11 cellular contexts compared by ENCODE assay signal in genomic region chr3:154060606-154061380, GRCh38.
DNase-seq lines count a peak whose midpoint lies in the region; ATAC-seq and TF ChIP-seq lines count a peak whose summit lies in the region.
"Had no signal": no experiment of that assay in that cellular context is flagged by ENCODE, and none has a peak within 500 bp of the region (broad histone marks: within the 10 kb centered on the region; RNA-seq: fewer than 3 reads in every experiment).

No MANE protein-coding gene starts in this region.

- peak overlapping the region; percentile 5 for H3K27ac ChIP-seq in mammary epithelial cell (ENCODE audit: insufficient read depth, low read depth, low read length)
- H3K27ac ChIP-seq in hepatocyte = peak overlapping the region; percentile 17

- H3K4me3 ChIP-seq in mammary epithelial cell (replicated peaks in 1 of 3; ENCODE audit: insufficient read depth in 1 of 3, low read depth in 2 of 3, low read length in 3 of 3) (no peak overlapping the region), hepatocyte (no peak overlapping the region)

- in situ Hi-C loops in mammary epithelial cell (cut with MboI; ENCODE audit: low sequenced_read_pairs in 2 of 2) = no loop called here

- peak overlapping the region; percentile 34 for H3K4me2 ChIP-seq in mammary epithelial cell (ENCODE audit: insufficient read depth, low read depth, low read length)
- H3K4me2 ChIP-seq in hepatocyte = peak overlapping the region; percentile 12

- no peak for ATAC-seq in GM19467 (IDR thresholded peaks at IDR 0.05; ENCODE audit: unreplicated experiment)
- ATAC-seq in GM21367 (IDR thresholded peaks at IDR 0.05; ENCODE audit: unreplicated experiment) = no peak

- no peaks in the 10 kb centered on the region for H3K36me3 ChIP-seq in mammary epithelial cell (ENCODE audit: insufficient read depth, low read length)
- no peaks in the 10 kb centered on the region for H3K36me3 ChIP-seq in hepatocyte (replicated peaks; ENCODE audit: insufficient read depth, low read depth)

- H2AFZ ChIP-seq in mammary epithelial cell (ENCODE audit: low read depth, low read length) (peak overlapping the region; percentile 53), hepatocyte (no peak overlapping the region)

- intact Hi-C loops in mammary epithelial cell (cut with micrococcal nuclease) = no loop called here

- no peaks in the 10 kb centered on the region for H3K27me3 ChIP-seq in mammary epithelial cell (ENCODE audit: insufficient read depth, low read length)
- H3K27me3 ChIP-seq in hepatocyte = no peaks in the 10 kb centered on the region

- no peak overlapping the region for H3K9ac ChIP-seq in mammary epithelial cell (ENCODE audit: insufficient read depth, low read length)

- CTCF ChIA-PET in mammary epithelial cell (lab: Charles Lee; ENCODE audit: low non-redundant PET) = no interaction called here

- WGBS in mammary epithelial cell (ENCODE audit: low coverage, missing lambda C conversion rate) = 6% methylated on average over 5 of the region's 5 CpGs
- WGBS in hepatocyte (ENCODE audit: low lambda C conversion rate, missing lambda C conversion rate) = 52% methylated on average over 5 of the region's 5 CpGs

- H3K4me1 ChIP-seq in mammary epithelial cell (ENCODE audit: insufficient read depth, low read length) (peaks cover 15% of the 10 kb centered on the region), hepatocyte (ENCODE audit: insufficient read depth) (peaks cover 4% of the 10 kb centered on the region)

- H4K20me1 ChIP-seq in mammary epithelial cell (ENCODE audit: insufficient read depth, low read length) = no peaks in the 10 kb centered on the region
- H4K20me1 ChIP-seq in hepatocyte (ENCODE audit: insufficient read depth, poor library complexity, severe bottlenecking) = no peaks in the 10 kb centered on the region

- DNase-seq in EH (ENCODE audit: low read depth) (peak; percentile 17), mammary epithelial cell (peak; percentile 73), hepatocyte (ENCODE audit: low spot score) (peak; percentile 41), pons (ENCODE audit: low spot score) (peak; percentile 78), GDM1 (lab: John Stamatoyannopoulos, UW) (no peak), 8988T (no peak)
- DNase-seq: activated naive CD4-positive, alpha-beta T cell; CD4-positive, alpha-beta memory T cell; NCI-H510A had no signal

- TF ChIP-seq CTCF in mammary epithelial cell (conservative IDR thresholded peaks at IDR 0.05 in 1 of 2, IDR thresholded peaks at IDR 0.05 in 1 of 2; ENCODE audit: extremely low read depth in 1 of 2, insufficient read depth in 1 of 2, low read depth in 1 of 2, low read length in 2 of 2) (no peak), hepatocyte (IDR thresholded peaks at IDR 0.05; ENCODE audit: poor library complexity) (no peak)

- no peaks in the 10 kb centered on the region for H3K9me2 ChIP-seq in hepatocyte (replicated peaks; ENCODE audit: insufficient read depth)

- H3K9me3 ChIP-seq in mammary epithelial cell (replicated peaks; ENCODE audit: insufficient read depth, low read length) (no peaks in the 10 kb centered on the region), hepatocyte (ENCODE audit: low read depth) (no peaks in the 10 kb centered on the region)

- H3K79me2 ChIP-seq in mammary epithelial cell (ENCODE audit: insufficient read depth, low read length) (no peaks in the 10 kb centered on the region), hepatocyte (no peaks in the 10 kb centered on the region)

- dilution Hi-C loops in mammary epithelial cell (cut with HindIII; ENCODE audit: low sequenced_read_pairs) = no loop called here

- BruUV-seq in mammary epithelial cell (replicated peaks; lab: Mats Ljungman, UMichigan) = no TSS peak

Comparison
In these comparisons a context has a peak if more than half of its experiments do, and no peak if none do; other contexts are left out.
1. DNase-seq: peak in EH (single experiment), mammary epithelial cell (single experiment), hepatocyte (single experiment) and pons (single experiment); none in GDM1 (single experiment) and 8988T (single experiment).